ENCODE assay signal across 1 cellular context in the genomic region with DNA sequence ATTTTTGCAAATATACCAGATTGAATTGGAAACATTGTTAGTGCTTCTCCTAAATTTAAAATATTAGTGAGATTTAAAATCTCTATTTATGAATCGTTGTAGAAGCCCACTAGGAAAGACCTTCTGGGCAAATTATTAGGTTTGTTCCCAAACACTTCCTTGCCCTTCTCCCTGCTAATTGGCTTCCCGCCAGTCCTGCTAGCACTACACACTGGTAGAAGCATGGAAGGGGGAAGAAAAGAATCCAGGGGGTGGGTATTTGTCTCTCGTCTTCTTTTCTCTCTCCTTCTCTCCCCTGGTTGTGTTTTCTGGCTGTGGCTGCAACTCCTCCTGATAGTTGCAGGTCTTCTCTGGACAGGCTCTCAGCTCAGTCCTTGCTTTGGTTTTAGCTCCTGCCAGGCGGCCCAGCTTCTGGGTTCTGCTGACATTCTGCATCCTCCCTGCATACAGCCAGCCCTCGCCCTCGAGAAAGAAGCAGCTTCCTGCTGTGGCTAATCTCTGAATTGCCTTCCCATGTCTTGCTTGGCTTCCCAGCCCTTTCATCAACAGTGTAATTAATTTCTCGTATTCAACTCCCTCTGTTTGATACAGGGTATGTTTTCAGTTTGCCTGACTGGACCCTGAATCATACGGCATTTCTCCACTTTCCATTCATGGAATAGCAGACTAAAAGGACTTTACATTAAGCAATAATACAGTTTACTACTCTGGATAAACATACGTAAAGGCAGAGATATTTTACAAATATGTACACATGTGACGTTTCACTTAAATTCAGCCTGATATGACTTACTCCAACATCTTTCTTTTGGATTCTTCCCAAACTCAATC.
TF ChIP-seq lines count a peak whose summit lies in the region.

No MANE protein-coding gene starts in this region.

TF ChIP-seq in GM23338, 12 proteins besides CTCF, POLR2A, EP300 and RAD21 (continued from another document):
- TF ChIP-seq JUNB (IDR thresholded peaks at IDR 0.05; ENCODE audit: unreplicated experiment) (no peak), ZNF114 (CRISPR knock-in tag; IDR thresholded peaks at IDR 0.05) (no peak)
